1 cellular context compared by ENCODE assay signal in the genomic region with DNA sequence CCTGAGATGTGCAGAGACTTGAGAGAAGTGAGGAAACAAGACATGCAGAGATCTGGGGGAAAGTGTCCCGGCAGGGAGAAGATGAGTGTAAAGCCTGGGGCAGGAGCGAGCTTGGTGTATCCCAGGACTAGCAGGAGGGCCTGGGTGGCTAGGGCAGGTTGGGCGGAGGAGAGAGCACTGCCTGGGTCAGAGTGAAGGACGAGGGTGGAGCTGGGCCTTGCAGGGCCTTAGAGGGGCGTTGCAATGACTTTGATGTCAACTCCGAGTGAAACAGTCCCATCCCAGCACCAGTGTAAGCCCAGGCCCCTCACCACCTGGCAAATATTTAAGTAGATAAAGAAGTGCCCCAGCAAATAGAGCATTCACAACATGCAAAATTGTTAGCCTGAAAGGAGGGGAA.
TF ChIP-seq lines count a peak whose summit lies in the region.

No MANE protein-coding gene starts in this region.

TF ChIP-seq in WTC11, 78 proteins besides CTCF, POLR2A, EP300 and RAD21 (continued from another document):
- TF ChIP-seq, protein P1, sequence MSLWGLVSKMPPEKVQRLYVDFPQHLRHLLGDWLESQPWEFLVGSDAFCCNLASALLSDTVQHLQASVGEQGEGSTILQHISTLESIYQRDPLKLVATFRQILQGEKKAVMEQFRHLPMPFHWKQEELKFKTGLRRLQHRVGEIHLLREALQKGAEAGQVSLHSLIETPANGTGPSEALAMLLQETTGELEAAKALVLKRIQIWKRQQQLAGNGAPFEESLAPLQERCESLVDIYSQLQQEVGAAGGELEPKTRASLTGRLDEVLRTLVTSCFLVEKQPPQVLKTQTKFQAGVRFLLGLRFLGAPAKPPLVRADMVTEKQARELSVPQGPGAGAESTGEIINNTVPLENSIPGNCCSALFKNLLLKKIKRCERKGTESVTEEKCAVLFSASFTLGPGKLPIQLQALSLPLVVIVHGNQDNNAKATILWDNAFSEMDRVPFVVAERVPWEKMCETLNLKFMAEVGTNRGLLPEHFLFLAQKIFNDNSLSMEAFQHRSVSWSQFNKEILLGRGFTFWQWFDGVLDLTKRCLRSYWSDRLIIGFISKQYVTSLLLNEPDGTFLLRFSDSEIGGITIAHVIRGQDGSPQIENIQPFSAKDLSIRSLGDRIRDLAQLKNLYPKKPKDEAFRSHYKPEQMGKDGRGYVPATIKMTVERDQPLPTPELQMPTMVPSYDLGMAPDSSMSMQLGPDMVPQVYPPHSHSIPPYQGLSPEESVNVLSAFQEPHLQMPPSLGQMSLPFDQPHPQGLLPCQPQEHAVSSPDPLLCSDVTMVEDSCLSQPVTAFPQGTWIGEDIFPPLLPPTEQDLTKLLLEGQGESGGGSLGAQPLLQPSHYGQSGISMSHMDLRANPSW (CRISPR knock-in tag; conservative IDR thresholded peaks at IDR 0.05; ENCODE audit: low read depth): no peak
- TF ChIP-seq TEAD4 (CRISPR knock-in tag; IDR thresholded peaks at IDR 0.05): no peak
